ENCODE assay signal across 21 cellular contexts in genomic region chr22:26426924-26427323, GRCh38. TPM values are rescaled to one million over a fixed set of nuclear protein-coding genes. Genes with fewer than 3 reads are reported as not detected.
A peak's percentile ranks its signal among the peaks of the same experiment; 100 is the strongest.
DNase-seq lines count a peak whose midpoint lies in the region; ATAC-seq and TF ChIP-seq lines count a peak whose summit lies in the region.
"Had no signal": no experiment of that assay in that cellular context is flagged by ENCODE, and none has a peak within 500 bp of the region (broad histone marks: within the 10 kb centered on the region; RNA-seq: fewer than 3 reads in every experiment).

No MANE protein-coding gene starts in this region.

- peaks cover 3% of the 10 kb centered on the region; the same call in 1 of the 2 replicates for H3K9me2 ChIP-seq in GM23338 (ENCODE audit: insufficient read depth)

- ATAC-seq in activated CD4-positive, alpha-beta T cell treated with anti-CD3 and anti-CD28 coated beads for 36 hours, result no peak
- no peak for ATAC-seq in GM23338
- no peak for ATAC-seq in natural killer cell treated with Interleukin-12 subunit alpha and Interleukin-12 subunit beta and Interleukin-15 and Interleukin-18, amount 100 ng/mL, for 72 hours
- ATAC-seq in HG02588 (IDR thresholded peaks at IDR 0.05; ENCODE audit: unreplicated experiment), result no peak
- ATAC-seq in GM21737 (IDR thresholded peaks at IDR 0.05; ENCODE audit: unreplicated experiment), result no peak
- ATAC-seq in GM21367 (IDR thresholded peaks at IDR 0.05; ENCODE audit: unreplicated experiment), result no peak
- ATAC-seq: PC-3, right cardiac atrium had no signal

- no peaks in the 10 kb centered on the region; the same call in 1 of the 2 replicates for H3K79me2 ChIP-seq in GM23338 (replicated peaks; ENCODE audit: insufficient read depth)

- no peak for TF ChIP-seq CTCF in GM23338 (conservative IDR thresholded peaks at IDR 0.05; ENCODE audit: low read depth in 2 of 2)

- no peaks in the 10 kb centered on the region; the same call in 1 of the 2 replicates for H4K20me1 ChIP-seq in GM23338 (replicated peaks; ENCODE audit: insufficient read depth)

- no peak overlapping the region for H3K4me2 ChIP-seq in GM23338

- POLR2A ChIA-PET in activated CD4-positive, alpha-beta T cell treated with anti-CD3 and anti-CD28 coated beads for 36 hours (lab: Charles Lee), result no interaction called here

- H2AFZ ChIP-seq in GM23338, result no peak overlapping the region

- no peak overlapping the region for H3K27ac ChIP-seq in GM23338 (ENCODE audit: low read depth)
- H3K27ac ChIP-seq: ascending aorta had no signal

- H3K27ac Mint-ChIP-seq in activated CD4-positive, alpha-beta T cell treated with anti-CD3 and anti-CD28 coated beads for 36 hours, result peak overlapping the region; percentile 2
- no peak overlapping the region for H3K27ac Mint-ChIP-seq in GM23338
- peak overlapping the region; percentile 82 for H3K27ac Mint-ChIP-seq in activated naive CD8-positive, alpha-beta T cell treated with anti-CD3 and anti-CD28 coated beads for 36 hours
- H3K27ac Mint-ChIP-seq in natural killer cell treated with Interleukin-12 subunit alpha and Interleukin-12 subunit beta and Interleukin-15 and Interleukin-18, amount 100 ng/mL, for 72 hours, result peak overlapping the region; percentile 93 to 95

- H3K9me3 Mint-ChIP-seq in activated CD4-positive, alpha-beta T cell treated with anti-CD3 and anti-CD28 coated beads for 36 hours (ENCODE audit: low read depth), result peaks cover 6% of the 10 kb centered on the region
- peaks cover 3% of the 10 kb centered on the region; the same call in 2 of the 3 replicates for H3K9me3 Mint-ChIP-seq in GM23338
- H3K9me3 Mint-ChIP-seq in activated naive CD8-positive, alpha-beta T cell treated with anti-CD3 and anti-CD28 coated beads for 36 hours, result peaks cover 2% of the 10 kb centered on the region
- H3K9me3 Mint-ChIP-seq in natural killer cell treated with Interleukin-12 subunit alpha and Interleukin-12 subunit beta and Interleukin-15 and Interleukin-18, amount 100 ng/mL, for 72 hours, result peaks cover 3% of the 10 kb centered on the region

- intact Hi-C loops in activated CD4-positive, alpha-beta T cell treated with anti-CD3 and anti-CD28 coated beads for 36 hours (cut with DNase I, micrococcal nuclease), result loop anchor here in 1 of 2 experiments (10.0 kb wide), 1 partner anchor 1352 kb away; no protein-coding TSS in a partner anchor

- H3K4me3 Mint-ChIP-seq in activated CD4-positive, alpha-beta T cell treated with anti-CD3 and anti-CD28 coated beads for 36 hours, result peak overlapping the region; percentile 7
- H3K4me3 Mint-ChIP-seq in GM23338, result peak overlapping the region; percentile 32; the same call in 2 of the 3 replicates
- H3K4me3 Mint-ChIP-seq in activated naive CD8-positive, alpha-beta T cell treated with anti-CD3 and anti-CD28 coated beads for 36 hours, result peak overlapping the region; percentile 62
- H3K4me3 Mint-ChIP-seq in natural killer cell treated with Interleukin-12 subunit alpha and Interleukin-12 subunit beta and Interleukin-15 and Interleukin-18, amount 100 ng/mL, for 72 hours, result peak overlapping the region; percentile 78

- H3K4me1 Mint-ChIP-seq in activated CD4-positive, alpha-beta T cell treated with anti-CD3 and anti-CD28 coated beads for 36 hours, result peaks cover 37% of the 10 kb centered on the region
- peaks cover 14% of the 10 kb centered on the region for H3K4me1 Mint-ChIP-seq in GM23338
- H3K4me1 Mint-ChIP-seq in activated naive CD8-positive, alpha-beta T cell treated with anti-CD3 and anti-CD28 coated beads for 36 hours, result peaks cover 38% of the 10 kb centered on the region
- peaks cover 35 to 39% of the 10 kb centered on the region in 2 donors for H3K4me1 Mint-ChIP-seq in natural killer cell treated with Interleukin-12 subunit alpha and Interleukin-12 subunit beta and Interleukin-15 and Interleukin-18, amount 100 ng/mL, for 72 hours (ENCODE audit: low read depth in 2 of 2)

- H3K27me3 Mint-ChIP-seq in activated CD4-positive, alpha-beta T cell treated with anti-CD3 and anti-CD28 coated beads for 36 hours, result no peaks in the 10 kb centered on the region
- peaks cover 23% of the 10 kb centered on the region for H3K27me3 Mint-ChIP-seq in GM23338 (ENCODE audit: insufficient read depth, low read depth, poor library complexity)
- peaks cover 9% of the 10 kb centered on the region for H3K27me3 Mint-ChIP-seq in activated naive CD8-positive, alpha-beta T cell treated with anti-CD3 and anti-CD28 coated beads for 36 hours
- peaks cover 0 to 5% of the 10 kb centered on the region in 2 donors for H3K27me3 Mint-ChIP-seq in natural killer cell treated with Interleukin-12 subunit alpha and Interleukin-12 subunit beta and Interleukin-15 and Interleukin-18, amount 100 ng/mL, for 72 hours

- CTCF ChIA-PET in activated CD4-positive, alpha-beta T cell treated with anti-CD3 and anti-CD28 coated beads for 36 hours (lab: Charles Lee), result no interaction called here

- H3K36me3 ChIP-seq in GM23338 (ENCODE audit: insufficient read depth), result no peaks in the 10 kb centered on the region
- H3K36me3 ChIP-seq: ascending aorta had no signal

- peaks cover 24% of the 10 kb centered on the region for H3K27me3 ChIP-seq in GM23338 (ENCODE audit: insufficient read depth)
- H3K27me3 ChIP-seq: ascending aorta had no signal

- H3F3A ChIP-seq in GM23338 (replicated peaks; ENCODE audit: low read depth), result peaks cover 8% of the 10 kb centered on the region

- H3K36me3 Mint-ChIP-seq in activated CD4-positive, alpha-beta T cell treated with anti-CD3 and anti-CD28 coated beads for 36 hours (ENCODE audit: low read depth), result peaks cover 4% of the 10 kb centered on the region
- peaks cover 4% of the 10 kb centered on the region; the same call in 1 of the 3 replicates for H3K36me3 Mint-ChIP-seq in GM23338 (ENCODE audit: low read depth)
- H3K36me3 Mint-ChIP-seq in activated naive CD8-positive, alpha-beta T cell treated with anti-CD3 and anti-CD28 coated beads for 36 hours, result peaks cover 13% of the 10 kb centered on the region
- peaks cover 7% of the 10 kb centered on the region for H3K36me3 Mint-ChIP-seq in natural killer cell treated with Interleukin-12 subunit alpha and Interleukin-12 subunit beta and Interleukin-15 and Interleukin-18, amount 100 ng/mL, for 72 hours

- no peak overlapping the region for H3K4me3 ChIP-seq in GM23338
- H3K4me3 ChIP-seq: ascending aorta had no signal

- H3K4me1 ChIP-seq in GM23338 (ENCODE audit: insufficient read depth), result peaks cover 12% of the 10 kb centered on the region; the same call in 1 of the 2 replicates

- DNase-seq in activated CD4-positive, alpha-beta T cell treated with anti-CD3 and anti-CD28 coated beads for 36 hours, result no peak
- no peak for DNase-seq in activated CD4-positive, alpha-beta T cell treated with anti-CD3 and anti-CD28 coated beads, Interleukin-2, amount 50 U/mL, for 48 hours
- DNase-seq in GM23338 (ENCODE audit: low spot score), result no peak
- DNase-seq in activated naive CD8-positive, alpha-beta T cell treated with anti-CD3 and anti-CD28 coated beads for 36 hours, result no peak
- no peak for DNase-seq in natural killer cell treated with Interleukin-12 subunit alpha and Interleukin-12 subunit beta and Interleukin-15 and Interleukin-18, amount 100 ng/mL, for 72 hours (ENCODE audit: low spot score)
- DNase-seq: activated CD4-positive, CD25-positive, alpha-beta regulatory T cell treated with anti-CD3 and anti-CD28 coated beads, Interleukin-2, amount 50 U/mL, for 72 hours; DMS153; hypothalamus; mesendoderm; NCI-H2171; NCI-H748 treated with DMSO at 0.1 percent for 48 hours; nucleus accumbens; PC-3; right cardiac atrium; stimulated activated naive CD4-positive, alpha-beta T cell treated with Interleukin-2 at 50 U/mL for 16 hours; T1000; trophoblast cell had no signal

TF ChIP-seq in GM23338, 12 proteins besides CTCF, POLR2A, EP300 and RAD21 (continues in another document):
- TF ChIP-seq STAT1 (IDR thresholded peaks at IDR 0.05; ENCODE audit: unreplicated experiment), result no peak
- TF ChIP-seq EZH2 (IDR thresholded peaks at IDR 0.05; ENCODE audit: low read depth, unreplicated experiment), result no peak
- no peak for TF ChIP-seq EZH2phosphoT487 (IDR thresholded peaks at IDR 0.05; ENCODE audit: unreplicated experiment)
- no peak for TF ChIP-seq ZNF114 (CRISPR knock-in tag; IDR thresholded peaks at IDR 0.05)
- TF ChIP-seq, protein P1, sequence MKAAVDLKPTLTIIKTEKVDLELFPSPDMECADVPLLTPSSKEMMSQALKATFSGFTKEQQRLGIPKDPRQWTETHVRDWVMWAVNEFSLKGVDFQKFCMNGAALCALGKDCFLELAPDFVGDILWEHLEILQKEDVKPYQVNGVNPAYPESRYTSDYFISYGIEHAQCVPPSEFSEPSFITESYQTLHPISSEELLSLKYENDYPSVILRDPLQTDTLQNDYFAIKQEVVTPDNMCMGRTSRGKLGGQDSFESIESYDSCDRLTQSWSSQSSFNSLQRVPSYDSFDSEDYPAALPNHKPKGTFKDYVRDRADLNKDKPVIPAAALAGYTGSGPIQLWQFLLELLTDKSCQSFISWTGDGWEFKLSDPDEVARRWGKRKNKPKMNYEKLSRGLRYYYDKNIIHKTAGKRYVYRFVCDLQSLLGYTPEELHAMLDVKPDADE (IDR thresholded peaks at IDR 0.05), result no peak
- TF ChIP-seq POLR2AphosphoS5 (IDR thresholded peaks at IDR 0.05; ENCODE audit: low read depth), result no peak
- no peak for TF ChIP-seq ZNF331 (CRISPR knock-in tag; IDR thresholded peaks at IDR 0.05; ENCODE audit: low read depth)

RNA-seq across cellular contexts. Expression of gene ASPHD2, which starts 2.1 kb away (rescaled TPM):
- 10 to 100 TPM; 10.2 to 10.5 TPM for total RNA-seq in activated CD4-positive, alpha-beta T cell treated with anti-CD3 and anti-CD28 coated beads for 36 hours
- total RNA-seq in GM23338 (2014; rRNA removed; shearing (Covaris generic)), result 9.3 and 10.0 TPM in 2 replicates
- polyA plus RNA-seq in GM23338 (2016; fragmentation: Nextera tagmentation; extraction: Ambion mirVana), result 6.0 and 8.3 TPM in 2 replicates
- 10 to 100 TPM; 14.9 to 15.9 TPM for total RNA-seq in activated naive CD8-positive, alpha-beta T cell treated with anti-CD3 and anti-CD28 coated beads for 36 hours
- 10 to 100 TPM in 1 of 2 donors, 1 to 10 TPM in 1; 8.5 to 13.6 TPM for total RNA-seq in natural killer cell treated with Interleukin-12 subunit alpha and Interleukin-12 subunit beta and Interleukin-15 and Interleukin-18, amount 100 ng/mL, for 72 hours

RNA-seq across cellular contexts. Expression of gene HPS4, which starts 56.7 kb away (rescaled TPM):
- total RNA-seq in activated CD4-positive, alpha-beta T cell treated with anti-CD3 and anti-CD28 coated beads for 36 hours, result 10 to 100 TPM; 49.3 to 60.9 TPM
- 36.9 and 49.4 TPM in 2 replicates for total RNA-seq in GM23338 (2014; rRNA removed; shearing (Covaris generic))
- 17.8 and 20.3 TPM in 2 replicates for polyA plus RNA-seq in GM23338 (2016; fragmentation: Nextera tagmentation; extraction: Ambion mirVana)
- total RNA-seq in activated naive CD8-positive, alpha-beta T cell treated with anti-CD3 and anti-CD28 coated beads for 36 hours, result 10 to 100 TPM; 46.9 to 51.3 TPM
- 10 to 100 TPM; 31.0 to 40.1 TPM for total RNA-seq in natural killer cell treated with Interleukin-12 subunit alpha and Interleukin-12 subunit beta and Interleukin-15 and Interleukin-18, amount 100 ng/mL, for 72 hours

RNA-seq across cellular contexts. Expression of gene SRRD, which starts 56.8 kb away (rescaled TPM):
- total RNA-seq in activated CD4-positive, alpha-beta T cell treated with anti-CD3 and anti-CD28 coated beads for 36 hours, result 10 to 100 TPM; 17.5 to 28.5 TPM
- total RNA-seq in GM23338 (2014; rRNA removed; shearing (Covaris generic)), result 17.8 and 34.4 TPM in 2 replicates
- polyA plus RNA-seq in GM23338 (2016; fragmentation: Nextera tagmentation; extraction: Ambion mirVana), result 17.8 and 23.2 TPM in 2 replicates
- total RNA-seq in activated naive CD8-positive, alpha-beta T cell treated with anti-CD3 and anti-CD28 coated beads for 36 hours, result 10 to 100 TPM; 34.5 to 36.6 TPM
- 10 to 100 TPM; 28.6 to 31.8 TPM for total RNA-seq in natural killer cell treated with Interleukin-12 subunit alpha and Interleukin-12 subunit beta and Interleukin-15 and Interleukin-18, amount 100 ng/mL, for 72 hours

Comparison
In these comparisons a context has a peak if more than half of its experiments do, and no peak if none do; other contexts are left out.
1. H3K4me3 Mint-ChIP-seq: peak in every context shown above with its lines; median percentile 78 in natural killer cell treated with Interleukin-12 subunit alpha and Interleukin-12 subunit beta and Interleukin-15 and Interleukin-18, amount 100 ng/mL, for 72 hours; 62 in activated naive CD8-positive, alpha-beta T cell treated with anti-CD3 and anti-CD28 coated beads for 36 hours; 32 in GM23338; 7 in activated CD4-positive, alpha-beta T cell treated with anti-CD3 and anti-CD28 coated beads for 36 hours.